8 cellular contexts compared by ENCODE assay signal in the genomic region with DNA sequence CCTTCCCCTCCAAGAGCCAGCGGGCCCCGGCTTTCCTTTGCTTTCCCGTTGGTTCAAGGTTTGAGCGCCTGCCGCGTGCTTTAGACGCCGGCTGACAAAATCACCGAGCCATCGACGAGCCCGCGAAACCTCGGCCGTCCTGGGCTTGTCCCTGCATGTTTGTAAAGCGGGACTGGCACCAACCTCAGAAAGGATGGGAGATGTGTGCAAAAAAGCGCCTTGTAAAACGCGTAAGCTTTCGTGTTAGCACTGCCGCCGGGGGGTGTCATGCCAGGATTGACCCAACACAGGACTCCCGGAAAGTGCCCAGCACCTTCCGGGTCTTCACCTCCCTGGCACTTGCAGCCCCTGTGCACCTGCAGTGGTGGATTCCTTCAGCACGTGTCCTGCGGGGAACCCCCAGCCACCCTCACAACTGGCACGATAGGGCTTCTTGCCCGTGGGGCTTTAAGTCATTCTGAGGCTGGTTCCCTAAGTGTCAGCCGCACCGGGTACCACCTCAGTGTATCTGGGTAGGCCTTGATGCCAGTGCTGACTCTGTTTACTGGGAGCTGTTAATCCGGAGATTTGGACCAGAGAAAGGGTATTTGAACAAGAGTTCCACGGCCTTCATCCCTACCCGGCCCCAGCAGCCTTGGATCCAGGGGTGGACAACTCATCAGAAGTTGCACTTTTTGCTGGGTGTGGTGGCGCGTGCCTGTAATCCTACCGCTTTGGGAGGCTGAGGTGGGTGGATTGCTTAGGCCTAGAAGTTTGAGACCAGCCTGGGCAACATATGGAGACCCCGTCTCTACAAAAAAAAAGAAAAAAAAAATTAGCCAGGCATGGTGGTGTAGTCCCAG. TPM values are rescaled to one million over a fixed set of nuclear protein-coding genes. Genes with fewer than 3 reads are reported as not detected.
A peak's percentile ranks its signal among the peaks of the same experiment; 100 is the strongest.
DNase-seq lines count a peak whose midpoint lies in the region; ATAC-seq and TF ChIP-seq lines count a peak whose summit lies in the region.

No MANE protein-coding gene starts in this region.

- H3K9me3 ChIP-seq in SU-DHL-6 (ENCODE audit: insufficient read depth, low read length) (no peaks in the 10 kb centered on the region), breast epithelium (no peaks in the 10 kb centered on the region), mesodermal cell (ENCODE audit: control insufficient read depth, low read length) (no peaks in the 10 kb centered on the region), stomach smooth muscle (ENCODE audit: control insufficient read depth in 2 of 2, low read length in 2 of 2) (no peaks in the 10 kb centered on the region)

- TF ChIP-seq CTCF in SU-DHL-6 (IDR thresholded peaks at IDR 0.05; ENCODE audit: insufficient read depth, low read length, poor library complexity, severe bottlenecking), result no peak
- TF ChIP-seq CTCF in breast epithelium (IDR thresholded peaks at IDR 0.05), result no peak

- H3K9ac ChIP-seq in SU-DHL-6 (ENCODE audit: low read length) (peak overlapping the region; percentile 85), stomach smooth muscle (ENCODE audit: low read length in 2 of 2) (peak overlapping the region; percentile 69 to 84)

- peaks cover 32% of the 10 kb centered on the region for H3K79me2 ChIP-seq in SU-DHL-6 (ENCODE audit: insufficient read depth, low read length)

- 0 out of 2 replicates have a peak, but pooled peaks cover 7% of the 10 kb centered on the region for H3F3A ChIP-seq in SU-DHL-6 (ENCODE audit: insufficient read depth)

- H3K4me3 ChIP-seq in SU-DHL-6 (ENCODE audit: insufficient read depth, low read length, poor library complexity, severe bottlenecking), result peak overlapping the region; percentile 73
- H3K4me3 ChIP-seq in breast epithelium, result peak overlapping the region; percentile 80 to 100 (median 97)
- peak overlapping the region; percentile 91 for H3K4me3 ChIP-seq in mesodermal cell (ENCODE audit: extremely low read depth, insufficient read depth, low read length, poor library complexity, severe bottlenecking)
- peak overlapping the region; percentile 54 to 92 for H3K4me3 ChIP-seq in stomach smooth muscle (ENCODE audit: low read length in 2 of 2)

- H3K36me3 ChIP-seq in SU-DHL-6 (ENCODE audit: low read length) (no peaks in the 10 kb centered on the region), breast epithelium (no peaks in the 10 kb centered on the region), mesodermal cell (ENCODE audit: control insufficient read depth, insufficient read depth, low read length) (peaks cover 22% of the 10 kb centered on the region), stomach smooth muscle (ENCODE audit: control insufficient read depth in 2 of 2, insufficient read depth in 2 of 2, low read length in 2 of 2) (no peaks in the 10 kb centered on the region)

- WGBS in mesodermal cell (ENCODE audit: insufficient coverage in 2 of 2), 2 experiments, result 18 to 22% methylated on average over 35 to 37 of the region's 37 CpGs

- H3K9me2 ChIP-seq in SU-DHL-6 (replicated peaks; ENCODE audit: insufficient read depth, low read length), result no peaks in the 10 kb centered on the region

- peak; percentile 18 for DNase-seq in activated CD4-positive, alpha-beta T cell treated with anti-CD3 and anti-CD28 coated beads for 1 hour
- no peak for DNase-seq in activated CD4-positive, alpha-beta T cell treated with anti-CD3 and anti-CD28 coated beads, Interleukin-2, amount 50 U/mL, for 1 hour
- no peak for DNase-seq in breast epithelium (ENCODE audit: low spot score in 2 of 2)
- DNase-seq in globus pallidus (ENCODE audit: low spot score), result no peak

- intact Hi-C loops in breast epithelium (cut with DNase I; ENCODE audit: low total_unique reads), result loop anchor here (5.0 kb wide), 1 partner anchor 98 kb away; no protein-coding TSS in a partner anchor

- no peak for ATAC-seq in HG03045 (IDR thresholded peaks at IDR 0.05; ENCODE audit: unreplicated experiment)

- peak overlapping the region; percentile 74 for H3K4me2 ChIP-seq in SU-DHL-6 (ENCODE audit: low read depth, low read length, poor library complexity, severe bottlenecking)

- H3K27me3 ChIP-seq in SU-DHL-6 (ENCODE audit: low read length), result no peaks in the 10 kb centered on the region
- no peaks in the 10 kb centered on the region for H3K27me3 ChIP-seq in breast epithelium
- H3K27me3 ChIP-seq in stomach smooth muscle (ENCODE audit: control insufficient read depth in 1 of 2, insufficient read depth in 2 of 2, low read length in 2 of 2), result no peaks in the 10 kb centered on the region

- no peak for TF ChIP-seq POLR2A in breast epithelium (IDR thresholded peaks at IDR 0.05)

- no peaks in the 10 kb centered on the region for H4K20me1 ChIP-seq in SU-DHL-6 (ENCODE audit: low read depth, low read length)

- peak overlapping the region; percentile 77 for H3K27ac ChIP-seq in SU-DHL-6 (ENCODE audit: low read depth, low read length)
- H3K27ac ChIP-seq in breast epithelium, result peak overlapping the region; percentile 72 to 74
- peak overlapping the region; percentile 54 for H3K27ac ChIP-seq in mesodermal cell (ENCODE audit: low read depth, low read length, severe bottlenecking)
- H3K27ac ChIP-seq in stomach smooth muscle (ENCODE audit: low read length), result peak overlapping the region; percentile 69

- peaks cover 0 to 15% of the 10 kb centered on the region in 2 donors for H3K4me1 ChIP-seq in breast epithelium
- peaks cover 18% of the 10 kb centered on the region for H3K4me1 ChIP-seq in mesodermal cell (ENCODE audit: control insufficient read depth, insufficient read depth, low read length, poor library complexity, severe bottlenecking)
- H3K4me1 ChIP-seq in stomach smooth muscle (ENCODE audit: control insufficient read depth, insufficient read depth, low read length), result peaks cover 45% of the 10 kb centered on the region

- H2AFZ ChIP-seq in SU-DHL-6 (ENCODE audit: low read depth, low read length, severe bottlenecking), result no peak overlapping the region

RNA-seq across cellular contexts. Expression of a gene that starts 0.8 kb away (rescaled TPM):
- 10 to 100 TPM; 34.2 to 39.7 (median 35.2) TPM for total RNA-seq in breast epithelium
- 44.8 TPM for polyA plus RNA-seq in mesodermal cell (2013, experiment 1 of 2)
- polyA plus RNA-seq in mesodermal cell (2013, experiment 2 of 2), result 45.9 TPM

RNA-seq across cellular contexts. Expression of a gene that starts 1.1 kb away (rescaled TPM):
- total RNA-seq in breast epithelium, result 10 to 100 TPM; 33.9 to 54.3 (median 36.4) TPM
- polyA plus RNA-seq in mesodermal cell (2013, experiment 1 of 2), result 23.7 TPM
- polyA plus RNA-seq in mesodermal cell (2013, experiment 2 of 2), result 18.4 TPM

RNA-seq across cellular contexts. Expression of a gene that starts 17.2 kb away (rescaled TPM):
- 10 to 100 TPM in 1 of 3 donors, 1 to 10 TPM in 2; 6.9 to 12.8 (median 9.7) TPM for total RNA-seq in breast epithelium
- 16.1 TPM for polyA plus RNA-seq in mesodermal cell (2013, experiment 1 of 2)
- polyA plus RNA-seq in mesodermal cell (2013, experiment 2 of 2), result 14.0 TPM

RNA-seq across cellular contexts. Expression of a gene that starts 55.2 kb away (rescaled TPM):
- total RNA-seq in breast epithelium, result 100 to 1,000 TPM in 1 of 3 donors, 10 to 100 TPM in 2; 52.4 to 104 (median 85.2) TPM
- polyA plus RNA-seq in mesodermal cell (2013, experiment 1 of 2), result 36.0 TPM
- polyA plus RNA-seq in mesodermal cell (2013, experiment 2 of 2), result 36.0 TPM
